In the genomic region with DNA sequence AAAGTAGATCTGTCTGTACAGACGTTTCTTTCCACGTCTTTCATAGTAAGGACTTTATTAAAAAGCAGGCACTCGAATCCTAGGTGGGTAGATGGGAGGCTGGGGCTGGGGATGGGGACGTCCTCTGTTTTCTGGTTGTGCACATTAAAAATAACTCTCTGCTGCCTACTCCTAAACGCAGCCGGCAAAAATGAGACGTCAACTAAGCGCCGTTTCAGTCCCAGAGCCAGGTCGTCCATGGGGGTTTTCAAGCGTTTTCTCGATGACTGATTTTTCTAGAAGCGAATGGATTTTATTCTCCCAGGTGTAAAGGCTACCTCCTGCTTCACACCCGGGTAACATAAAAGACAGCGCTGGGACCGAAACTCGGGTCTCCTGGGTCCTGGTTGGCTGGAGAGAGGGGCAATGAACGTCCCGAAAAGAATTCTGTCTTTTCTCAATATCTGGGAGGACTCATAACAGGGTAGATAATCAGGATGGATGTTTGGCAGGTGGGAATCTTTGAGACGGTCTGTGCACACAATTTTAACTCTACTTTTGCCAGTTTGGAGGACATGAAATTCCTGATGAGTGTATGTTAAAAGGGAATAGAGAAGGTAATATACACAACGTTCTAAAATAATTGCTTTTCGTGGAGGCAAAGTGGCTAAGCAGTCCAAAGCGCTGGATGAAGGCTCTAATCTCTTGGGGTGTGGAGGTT, we compare ENCODE assay signal across 8 cellular contexts. TPM values are rescaled to one million over a fixed set of nuclear protein-coding genes. Genes with fewer than 3 reads are reported as not detected.
A peak's percentile ranks its signal among the peaks of the same experiment; 100 is the strongest.
DNase-seq lines count a peak whose midpoint lies in the region; FAIRE-seq and TF ChIP-seq lines count a peak whose summit lies in the region.

No MANE protein-coding gene starts in this region.

- H2BK120ac ChIP-seq in H1 (replicated peaks; ENCODE audit: low read depth, low read length), result no peak overlapping the region

- CTCF ChIA-PET in H1 (lab: Charles Lee; ENCODE audit: partially characterized antibody), result no interaction called here

- intact Hi-C loops in prostate gland (cut with DNase I), result no loop called here

- peak; percentile 63 to 72 for DNase-seq in Kasumi-1 (lab: John Stamatoyannopoulos, UW)
- no peak for DNase-seq in H1 (ENCODE audit: low read depth in 1 of 2, low spot score in 2 of 2)
- DNase-seq in prostate gland (ENCODE audit: low spot score), result no peak
- no peak for DNase-seq in NCI-H446 (lab: John Stamatoyannopoulos, UW)
- no peak for DNase-seq in activated CD4-positive, CD25-positive, alpha-beta regulatory T cell (lab: John Stamatoyannopoulos, UW)
- no peak for DNase-seq in NCI-H146 treated with DMSO at 0.1 percent for 48 hours (lab: John Stamatoyannopoulos, UW; ENCODE audit: unreplicated experiment)
- DNase-seq in NCI-H2081 (lab: John Stamatoyannopoulos, UW), result no peak

- no peak overlapping the region for H3K14ac ChIP-seq in H1 (ENCODE audit: insufficient read length)

- no peak overlapping the region for H3K18ac ChIP-seq in H1 (ENCODE audit: extremely low read depth, low read length)

- peak overlapping the region; percentile 74 to 91 for H3K4me2 ChIP-seq in H1 (ENCODE audit: insufficient read depth in 1 of 2, low read depth in 2 of 2, low read length in 2 of 2)

- peaks cover 0 to 2% (median 0%) of the 10 kb centered on the region in 4 experiments; a peak in 2 of 7 replicates for H3K27me3 ChIP-seq in H1 (replicated peaks in 1 of 4; ENCODE audit: control insufficient read depth in 3 of 4, extremely low read depth in 1 of 4, insufficient read depth in 3 of 4, low read length in 3 of 4)
- no peaks in the 10 kb centered on the region for H3K27me3 ChIP-seq in prostate gland (replicated peaks; ENCODE audit: insufficient read depth)

- no peaks in the 10 kb centered on the region for H4K20me1 ChIP-seq in H1 (replicated peaks in 1 of 2; ENCODE audit: control insufficient read depth in 1 of 2, insufficient read depth in 2 of 2, low read length in 2 of 2)

- no peaks in the 10 kb centered on the region for H3K79me2 ChIP-seq in H1 (ENCODE audit: control insufficient read depth in 1 of 2, insufficient read depth in 2 of 2, low read length in 2 of 2)

- TF ChIP-seq POLR2A in H1 (IDR thresholded peaks at IDR 0.05; ENCODE audit: control extremely low read depth in 1 of 2, low read depth in 2 of 2, low read length in 2 of 2), result no peak
- no peak for TF ChIP-seq POLR2A in prostate gland (IDR thresholded peaks at IDR 0.05)

- no peak for TF ChIP-seq CTCF in GM12875 (IDR thresholded peaks at IDR 0.05; ENCODE audit: borderline replicate concordance, insufficient read depth, low read depth, low read length)
- no peak for TF ChIP-seq CTCF in H1 (IDR thresholded peaks at IDR 0.05; ENCODE audit: control extremely low read depth in 1 of 3, insufficient read depth in 1 of 3, low read depth in 1 of 3, low read length in 3 of 3)
- TF ChIP-seq CTCF in prostate gland (IDR thresholded peaks at IDR 0.05), result no peak

- no peak overlapping the region for H4K5ac ChIP-seq in H1 (ENCODE audit: insufficient read length, low read depth, low read length)

- peak overlapping the region; percentile 65 for H2AFZ ChIP-seq in H1 (ENCODE audit: low read length)

- no peak overlapping the region for H2BK15ac ChIP-seq in H1 (ENCODE audit: low read length)

- no peak overlapping the region for H2BK12ac ChIP-seq in H1 (ENCODE audit: low read depth, low read length)

- no peak overlapping the region for H3K23ac ChIP-seq in H1 (ENCODE audit: insufficient read length)

- POLR2A ChIA-PET in H1 (lab: Charles Lee; ENCODE audit: partially characterized antibody), result no interaction called here

- peaks cover 7% of the 10 kb centered on the region for H3K23me2 ChIP-seq in H1 (ENCODE audit: low read depth, low read length)

- FAIRE-seq in H1 (lab: Jason Lieb, UNC), result no peak

- H3K79me1 ChIP-seq in H1 (ENCODE audit: low read depth, low read length), result no peaks in the 10 kb centered on the region

- H3K36me3 ChIP-seq in H1 (ENCODE audit: control insufficient read depth in 2 of 4, insufficient read depth in 4 of 4, low read length in 3 of 4) (no peaks in the 10 kb centered on the region), prostate gland (no peaks in the 10 kb centered on the region)

- H3K4me1 ChIP-seq in H1 (replicated peaks in 1 of 4; ENCODE audit: control insufficient read depth in 3 of 4, insufficient read depth in 4 of 4, low read length in 3 of 4), result peaks cover 0 to 6% (median 2%) of the 10 kb centered on the region in 4 experiments; a peak in 2 of 7 replicates
- H3K4me1 ChIP-seq in prostate gland (replicated peaks), result no peaks in the 10 kb centered on the region

- H3K27ac ChIP-seq in H1 (ENCODE audit: low read depth, low read length) (no peak overlapping the region), prostate gland (peak overlapping the region in 1 of 2 donors; percentile 14)

- H3K9me3 ChIP-seq in H1 (ENCODE audit: insufficient read depth in 2 of 2, low read depth in 1 of 2, low read length in 1 of 2) (no peaks in the 10 kb centered on the region), prostate gland (no peaks in the 10 kb centered on the region)

- H2BK20ac ChIP-seq in H1 (ENCODE audit: low read length), result no peak overlapping the region

- no peak overlapping the region for H2BK5ac ChIP-seq in H1 (ENCODE audit: low read depth, low read length)

- TF ChIP-seq EP300 in H1 (IDR thresholded peaks at IDR 0.05; ENCODE audit: borderline replicate concordance in 1 of 2, low read depth in 2 of 2, low read length in 2 of 2), result no peak

- no peak for TF ChIP-seq RAD21 in H1 (IDR thresholded peaks at IDR 0.05 in 1 of 2, conservative IDR thresholded peaks at IDR 0.05 in 1 of 2; ENCODE audit: low read depth in 2 of 2, low read length in 2 of 2)

- no peak overlapping the region for H4K91ac ChIP-seq in H1 (replicated peaks; ENCODE audit: insufficient read length, low read length)

- peak overlapping the region; percentile 90; the same call in 1 of the 2 replicates for H4K8ac ChIP-seq in H1 (ENCODE audit: extremely low read depth, insufficient read depth, low read length)

- H3K4ac ChIP-seq in H1 (replicated peaks; ENCODE audit: insufficient read length, low read depth, low read length), result no peak overlapping the region

- peak overlapping the region; percentile 10 to 70 (median 66); a peak in 6 of 7 replicates for H3K9ac ChIP-seq in H1 (replicated peaks in 1 of 4; ENCODE audit: extremely low read depth in 1 of 4, low read depth in 3 of 4, low read length in 3 of 4)

- H3K56ac ChIP-seq in H1 (replicated peaks; ENCODE audit: insufficient read length, low read depth, low read length), result peak overlapping the region; percentile 56

- no peak overlapping the region for H2AK5ac ChIP-seq in H1 (ENCODE audit: low read depth, low read length)

- 15% methylated on average over 23 of the region's 23 CpGs; no CpG with 5 or more reads in 1 of the 2 experiments for WGBS in H1 (ENCODE audit: extremely low coverage in 1 of 2, insufficient coverage in 1 of 2, insufficient read length in 1 of 2, insufficient replicate concordance in 2 of 2, low coverage in 1 of 2, low lambda C conversion rate in 2 of 2, missing lambda C conversion rate in 1 of 2), 2 experiments
- 30% methylated on average over 23 of the region's 23 CpGs for WGBS in prostate gland

- H3K4me3 ChIP-seq in GM12875 (ENCODE audit: low read depth, low read length) (peak overlapping the region; percentile 16), H1 (ENCODE audit: extremely low read depth in 1 of 4, insufficient read depth in 2 of 4, low read depth in 3 of 4, low read length in 4 of 4) (peak overlapping the region; percentile 69 to 80 (median 76)), prostate gland (peak overlapping the region; percentile 15 to 23)

TF ChIP-seq in H1, 55 proteins besides CTCF, POLR2A, EP300 and RAD21 (continues in another document):
- TF ChIP-seq SP1 (IDR thresholded peaks at IDR 0.05; ENCODE audit: low read depth, low read length), result no peak
- TF ChIP-seq FOSL1 (IDR thresholded peaks at IDR 0.05; ENCODE audit: insufficient read depth, low read depth, low read length), result no peak
- TF ChIP-seq, protein P1, sequence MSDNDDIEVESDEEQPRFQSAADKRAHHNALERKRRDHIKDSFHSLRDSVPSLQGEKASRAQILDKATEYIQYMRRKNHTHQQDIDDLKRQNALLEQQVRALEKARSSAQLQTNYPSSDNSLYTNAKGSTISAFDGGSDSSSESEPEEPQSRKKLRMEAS (IDR thresholded peaks at IDR 0.05), result peak; percentile 3; the same call in 1 of the 2 replicates
- TF ChIP-seq POU5F1 (IDR thresholded peaks at IDR 0.05; ENCODE audit: low read depth, low read length), result no peak

RNA-seq across cellular contexts. Expression of a gene that starts 25.3 kb away (rescaled TPM):
- total RNA-seq in H1 (2021; fragmentation: NEBNext Ultra II Directional; extraction: Animal tissue kit (Norgen Biotek cat#: 25700)), result not detected in 2 replicates
- not detected in 2 replicates for polyA plus RNA-seq in H1 (2011; rRNA removed)
- polyA plus RNA-seq in H1 (2011; cell fraction: cytosol; rRNA removed), result 0.06 TPM
- polyA plus RNA-seq in H1 (2011; cell fraction: nucleus; rRNA removed), result not detected
- not detected in 4 replicates for polyA plus RNA-seq in H1 (2012, experiment 1 of 2)
- not detected for polyA plus RNA-seq in H1 (2012, experiment 2 of 2)
- not detected for polyA plus RNA-seq in H1 (2013, experiment 1 of 2)
- polyA plus RNA-seq in H1 (2013, experiment 2 of 2), result not detected
- polyA minus RNA-seq in H1 (2011; rRNA and poly(A)+ RNA removed), result not detected in 2 replicates
- not detected for polyA minus RNA-seq in H1 (2011; cell fraction: cytosol; rRNA and poly(A)+ RNA removed)
- polyA minus RNA-seq in H1 (2011; cell fraction: nucleus; rRNA and poly(A)+ RNA removed), result not detected
- total RNA-seq in prostate gland, result under 1 TPM in 1 of 2 donors, not detected in 1; 0.40 TPM

RNA-seq across cellular contexts. Expression of a gene that starts 35.3 kb away (rescaled TPM):
- total RNA-seq in H1 (2021; fragmentation: NEBNext Ultra II Directional; extraction: Animal tissue kit (Norgen Biotek cat#: 25700)), result not detected in 2 replicates
- 0.08 TPM in 1 of 2 replicates, not detected in the other for polyA plus RNA-seq in H1 (2011; rRNA removed)
- not detected for polyA plus RNA-seq in H1 (2011; cell fraction: cytosol; rRNA removed)
- polyA plus RNA-seq in H1 (2011; cell fraction: nucleus; rRNA removed), result 0.07 TPM
- polyA plus RNA-seq in H1 (2012, experiment 1 of 2), result not detected in 4 replicates
- not detected for polyA plus RNA-seq in H1 (2012, experiment 2 of 2)
- 0.02 TPM for polyA plus RNA-seq in H1 (2013, experiment 1 of 2)
- polyA plus RNA-seq in H1 (2013, experiment 2 of 2), result 0.04 TPM
- polyA minus RNA-seq in H1 (2011; rRNA and poly(A)+ RNA removed), result not detected in 2 replicates
- polyA minus RNA-seq in H1 (2011; cell fraction: cytosol; rRNA and poly(A)+ RNA removed), result not detected
- not detected for polyA minus RNA-seq in H1 (2011; cell fraction: nucleus; rRNA and poly(A)+ RNA removed)
- not detected for total RNA-seq in prostate gland

RNA-seq across cellular contexts. Expression of a gene that starts 47.0 kb away (rescaled TPM):
- 4.2 and 5.3 TPM in 2 replicates for total RNA-seq in H1 (2021; fragmentation: NEBNext Ultra II Directional; extraction: Animal tissue kit (Norgen Biotek cat#: 25700))
- polyA plus RNA-seq in H1 (2011; rRNA removed), result 0.61 and 0.74 TPM in 2 replicates
- polyA plus RNA-seq in H1 (2011; cell fraction: cytosol; rRNA removed), result 2.3 TPM
- 3.8 TPM for polyA plus RNA-seq in H1 (2011; cell fraction: nucleus; rRNA removed)
- 2.7 to 3.8 TPM (median 3.2 TPM) in 4 replicates for polyA plus RNA-seq in H1 (2012, experiment 1 of 2)
- polyA plus RNA-seq in H1 (2012, experiment 2 of 2), result 0.17 TPM
- 1.8 TPM for polyA plus RNA-seq in H1 (2013, experiment 1 of 2)
- 1.1 TPM for polyA plus RNA-seq in H1 (2013, experiment 2 of 2)
- 11.3 and 11.8 TPM in 2 replicates for polyA minus RNA-seq in H1 (2011; rRNA and poly(A)+ RNA removed)
- polyA minus RNA-seq in H1 (2011; cell fraction: cytosol; rRNA and poly(A)+ RNA removed), result 5.5 TPM
- 9.7 TPM for polyA minus RNA-seq in H1 (2011; cell fraction: nucleus; rRNA and poly(A)+ RNA removed)
- 1 to 10 TPM; 5.3 to 5.7 TPM for total RNA-seq in prostate gland

Comparison
In these comparisons a context has a peak if more than half of its experiments do, and no peak if none do; other contexts are left out.
1. H3K4me3 ChIP-seq: peak in every context shown above with its lines; median percentile 76 in H1; 19 in prostate gland; 16 in GM12875.
2. DNase-seq: peak in Kasumi-1 (2 of 2); none in H1 (0 of 2), prostate gland (single experiment), NCI-H446 (0 of 2), activated CD4-positive, CD25-positive, alpha-beta regulatory T cell (0 of 4), NCI-H146 treated with DMSO at 0.1 percent for 48 hours (single experiment) and NCI-H2081 (0 of 2).